ENCODE assay signal across 9 cellular contexts in genomic region chr22:41526802-41527799, GRCh38. TPM values are rescaled to one million over a fixed set of nuclear protein-coding genes. Genes with fewer than 3 reads are reported as not detected.
DNase-seq lines count a peak whose midpoint lies in the region; ATAC-seq and TF ChIP-seq lines count a peak whose summit lies in the region.
"Had no signal": no experiment of that assay in that cellular context is flagged by ENCODE, and none has a peak within 500 bp of the region (broad histone marks: within the 10 kb centered on the region; RNA-seq: fewer than 3 reads in every experiment).

No MANE protein-coding gene starts in this region.

- H3K4me3 ChIP-seq in testis: no peak overlapping the region
- H3K4me3 ChIP-seq: SJSA1 had no signal

- no peaks in the 10 kb centered on the region for H3K27me3 ChIP-seq in testis
- H3K27me3 ChIP-seq: SJSA1 had no signal

- DNase-seq in EL: peak; percentile 45
- DNase-seq in NCI-H2171 treated with DMSO at 0.1 percent for 48 hours (lab: John Stamatoyannopoulos, UW): peak; percentile 45
- peak; percentile 87 for DNase-seq in activated CD8-positive, alpha-beta memory T cell treated with anti-CD3 and anti-CD28 coated beads, Interleukin-2, amount 50 U/mL, for 48 hours
- DNase-seq in erythroblast (lab: John Stamatoyannopoulos, UW): peak; percentile 66 to 85
- DNase-seq in nucleus accumbens (lab: John Stamatoyannopoulos, UW): peak in 34 of 56 donors; percentile 9 to 72 (median 40)
- DNase-seq in testis: peak; percentile 47
- DNase-seq in A172 (ENCODE audit: low spot score): no peak

- TF ChIP-seq POLR2A in erythroblast (IDR thresholded peaks at IDR 0.05; ENCODE audit: low read length) (no peak), testis (IDR thresholded peaks at IDR 0.05) (no peak)

- H3K36me3 ChIP-seq in testis (ENCODE audit: low read depth, missing control alignments): no peaks in the 10 kb centered on the region

- no peak for ATAC-seq in HG03565 (IDR thresholded peaks at IDR 0.05; ENCODE audit: unreplicated experiment)

- peaks cover 38% of the 10 kb centered on the region for H3K4me1 ChIP-seq in testis

- peak overlapping the region; percentile 81 to 83 for H3K27ac ChIP-seq in testis
- H3K27ac ChIP-seq: SJSA1 had no signal

- WGBS in testis, 2 donors: 64 to 70% methylated on average over 22 to 32 of the region's 32 CpGs

- H3K9me3 ChIP-seq in testis: no peaks in the 10 kb centered on the region
- H3K9me3 ChIP-seq: SJSA1 had no signal

- intact Hi-C loops in testis (cut with DNase I; ENCODE audit: low total_unique reads): no loop called here

- peak; percentile 57 to 80 (median 73) for TF ChIP-seq CTCF in testis (IDR thresholded peaks at IDR 0.05)

RNA-seq across cellular contexts. Expression of gene POLR3H, which starts 17.2 kb away (rescaled TPM):
- 10 to 100 TPM; 23.3 to 24.6 TPM for total RNA-seq in testis
- polyA plus RNA-seq in testis (ENCODE audit: insufficient read depth, low read depth, low replicate concordance): 38.9 TPM
- 11.8 and 27.8 TPM in 2 replicates for total RNA-seq in A172 (2014; rRNA removed; shearing (Covaris generic))

RNA-seq across cellular contexts. Expression of gene CSDC2, which starts 33.7 kb away (rescaled TPM):
- 10 to 100 TPM; 76.5 to 87.0 TPM for total RNA-seq in testis
- polyA plus RNA-seq in testis (ENCODE audit: insufficient read depth, low read depth, low replicate concordance): 50.1 TPM
- 2.8 and 3.5 TPM in 2 replicates for total RNA-seq in A172 (2014; rRNA removed; shearing (Covaris generic))
- total RNA-seq: SJSA1 had no signal

RNA-seq across cellular contexts. Expression of gene ACO2, which starts 58.2 kb away (rescaled TPM):
- 100 to 1,000 TPM; 133 to 178 TPM for total RNA-seq in testis
- 113 TPM for polyA plus RNA-seq in testis (ENCODE audit: insufficient read depth, low read depth, low replicate concordance)
- total RNA-seq in A172 (2014; rRNA removed; shearing (Covaris generic)): 34.3 and 41.2 TPM in 2 replicates

RNA-seq across cellular contexts. Expression of gene PHF5A, which starts 58.6 kb away (rescaled TPM):
- total RNA-seq in testis: 10 to 100 TPM; 33.7 to 35.1 TPM
- 42.8 TPM for polyA plus RNA-seq in testis (ENCODE audit: insufficient read depth, low read depth, low replicate concordance)
- total RNA-seq in A172 (2014; rRNA removed; shearing (Covaris generic)): 63.7 and 71.3 TPM in 2 replicates

Comparison
In these comparisons a context has a peak if more than half of its experiments do, and no peak if none do; other contexts are left out.
1. RNA of gene CSDC2, which starts 33.7 kb away (total RNA-seq): 76.5 to 87.0 TPM in testis; 2.8 to 3.5 TPM in A172; every median in the first group is over 10 times any median in the second.